ENCODE assay signal across 16 cellular contexts in the genomic region with DNA sequence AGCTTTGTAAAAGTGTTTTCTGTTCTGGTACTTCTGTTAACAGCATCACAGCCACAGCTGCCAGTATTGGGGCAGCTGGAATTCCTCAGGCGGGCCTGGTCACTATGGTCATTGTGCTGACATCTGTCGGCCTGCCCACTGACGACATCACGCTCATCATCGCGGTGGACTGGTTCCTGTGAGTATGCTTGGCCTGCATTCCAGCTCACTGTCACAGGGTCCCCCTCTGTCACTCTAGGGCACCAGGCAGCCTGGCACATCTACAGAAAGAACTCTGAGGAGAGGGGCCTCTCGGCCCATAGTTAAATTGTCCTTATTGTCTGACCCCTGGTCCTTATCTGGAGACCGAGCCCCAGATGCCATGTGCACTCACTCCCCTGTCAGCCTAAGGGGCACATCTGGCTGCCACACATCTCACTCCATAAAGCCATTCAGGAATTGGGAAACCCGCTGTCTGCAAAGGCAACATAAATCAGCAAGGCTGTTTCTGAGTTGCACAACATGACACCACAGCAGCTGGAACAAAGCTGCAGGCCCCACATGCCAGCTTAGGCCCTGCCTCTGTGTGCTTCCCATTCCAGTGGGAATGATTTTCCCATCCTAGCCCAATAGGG.
A peak's percentile ranks its signal among the peaks of the same experiment; 100 is the strongest.
DNase-seq lines count a peak whose midpoint lies in the region; ATAC-seq lines count a peak whose summit lies in the region.
"Had no signal": no experiment of that assay in that cellular context is flagged by ENCODE, and none has a peak within 500 bp of the region (broad histone marks: within the 10 kb centered on the region; RNA-seq: fewer than 3 reads in every experiment).

No MANE protein-coding gene starts in this region.

- no peaks in the 10 kb centered on the region for H3K4me1 Mint-ChIP-seq in activated naive CD4-positive, alpha-beta T cell treated with anti-CD3 and anti-CD28 coated beads for 36 hours (ENCODE audit: low read depth)

- no peak for ATAC-seq in HG03521 (IDR thresholded peaks at IDR 0.05; ENCODE audit: unreplicated experiment)
- ATAC-seq: foreskin keratinocyte had no signal

- 11 to 20% methylated on average over 8 to 9 of the region's 9 CpGs for WGBS in GM23248 (ENCODE audit: low coverage in 1 of 2, low lambda C conversion rate in 2 of 2, missing lambda C conversion rate in 2 of 2), 2 experiments

- no peaks in the 10 kb centered on the region for H3K9me3 Mint-ChIP-seq in activated naive CD4-positive, alpha-beta T cell treated with anti-CD3 and anti-CD28 coated beads for 36 hours
- H3K9me3 Mint-ChIP-seq: activated CD4-positive, alpha-beta memory T cell treated with anti-CD3 and anti-CD28 coated beads for 36 hours had no signal

- H3K27ac ChIP-seq in GM23248 (0 out of 2 replicates have a peak overlapping the region, but pooled peaks have one; percentile 17), angular gyrus (ENCODE audit: low read depth, low read length) (peak overlapping the region; percentile 71)
- H3K27ac ChIP-seq: foreskin keratinocyte, tibial artery had no signal

- peaks cover 16% of the 10 kb centered on the region for H3K4me1 ChIP-seq in GM23248 (ENCODE audit: insufficient read depth)
- H3K4me1 ChIP-seq: foreskin keratinocyte, tibial artery had no signal

- H3K9me2 ChIP-seq in GM23248 (ENCODE audit: insufficient read depth), result no peaks in the 10 kb centered on the region

- H3K36me3 Mint-ChIP-seq in activated naive CD4-positive, alpha-beta T cell treated with anti-CD3 and anti-CD28 coated beads for 36 hours (ENCODE audit: low read depth), result no peaks in the 10 kb centered on the region
- H3K36me3 Mint-ChIP-seq: activated CD4-positive, alpha-beta memory T cell treated with anti-CD3 and anti-CD28 coated beads for 36 hours had no signal

- no peak overlapping the region for H3K4me3 Mint-ChIP-seq in activated naive CD4-positive, alpha-beta T cell treated with anti-CD3 and anti-CD28 coated beads for 36 hours
- H3K4me3 Mint-ChIP-seq: activated CD4-positive, alpha-beta memory T cell treated with anti-CD3 and anti-CD28 coated beads for 36 hours had no signal

- peak; percentile 76 for DNase-seq in GM23248
- peak; percentile 71 for DNase-seq in islet precursor cell
- peak; percentile 76 for DNase-seq in skeletal muscle cell (ENCODE audit: low read depth)
- no peak for DNase-seq in stimulated activated CD4-positive, alpha-beta T cell treated with anti-CD3 and anti-CD28 coated beads, Interleukin-15, amount 100 ng/mL, for 24 hours
- no peak for DNase-seq in central memory CD4-positive, alpha-beta T cell
- DNase-seq in activated naive CD4-positive, alpha-beta T cell treated with anti-CD3 and anti-CD28 coated beads for 36 hours, result no peak
- DNase-seq: activated CD4-positive, alpha-beta memory T cell treated with anti-CD3 and anti-CD28 coated beads for 36 hours; amniotic stem cell; DMS 273 treated with DMSO at 0.1 percent for 48 hours; foreskin keratinocyte; KG1; NCI-H2227 treated with DMSO at 0.1 percent for 48 hours; stimulated activated CD4-positive, alpha-beta T cell treated with anti-CD3 and anti-CD28 coated beads, Interleukin-4, amount 100 ng/mL, for 1 hour; tibial artery had no signal

- H4K20me1 ChIP-seq in GM23248 (ENCODE audit: insufficient read depth), result no peaks in the 10 kb centered on the region

- no peak overlapping the region for H3K4me3 ChIP-seq in GM23248
- H3K4me3 ChIP-seq in skeletal muscle cell (ENCODE audit: low read depth, low read length), result no peak overlapping the region
- H3K4me3 ChIP-seq: tibial artery had no signal

- H3K36me3 ChIP-seq in GM23248 (ENCODE audit: low read depth), result no peaks in the 10 kb centered on the region
- H3K36me3 ChIP-seq: tibial artery had no signal

- H3K4me2 ChIP-seq in GM23248 (ENCODE audit: unreplicated experiment), result peak overlapping the region; percentile 32

- H3K9ac ChIP-seq in GM23248, result no peak overlapping the region

- in situ Hi-C loops in GM23248 (cut with MboI), result loop anchor here (25.0 kb wide), 1 partner anchor 422 kb away; no protein-coding TSS in a partner anchor

- peak overlapping the region; percentile 32; the same call in 1 of the 2 replicates for H2AFZ ChIP-seq in GM23248

- H3K27me3 ChIP-seq in GM23248 (replicated peaks; ENCODE audit: insufficient read depth), result no peaks in the 10 kb centered on the region
- H3K27me3 ChIP-seq: foreskin keratinocyte, tibial artery had no signal

- H3K9me3 ChIP-seq in GM23248 (ENCODE audit: low read depth), result no peaks in the 10 kb centered on the region
- H3K9me3 ChIP-seq: tibial artery had no signal

- intact Hi-C loops in activated naive CD4-positive, alpha-beta T cell treated with anti-CD3 and anti-CD28 coated beads for 36 hours (cut with micrococcal nuclease), result no loop called here

- CTCF ChIA-PET in activated naive CD4-positive, alpha-beta T cell treated with anti-CD3 and anti-CD28 coated beads for 36 hours (lab: Charles Lee), result interaction anchor here (0.6 to 2.3 kb wide), 3 partner anchors 12 to 279 kb away, joined by 3 to 8 read pairs (median 4); no protein-coding TSS in a partner anchor

- H3K27ac Mint-ChIP-seq in activated naive CD4-positive, alpha-beta T cell treated with anti-CD3 and anti-CD28 coated beads for 36 hours, result no peak overlapping the region
- H3K27ac Mint-ChIP-seq: activated CD4-positive, alpha-beta memory T cell treated with anti-CD3 and anti-CD28 coated beads for 36 hours had no signal

- H3K27me3 Mint-ChIP-seq in activated naive CD4-positive, alpha-beta T cell treated with anti-CD3 and anti-CD28 coated beads for 36 hours (ENCODE audit: low read depth), result peaks cover 4% of the 10 kb centered on the region
- H3K27me3 Mint-ChIP-seq: activated CD4-positive, alpha-beta memory T cell treated with anti-CD3 and anti-CD28 coated beads for 36 hours had no signal

- no peaks in the 10 kb centered on the region for H3K79me2 ChIP-seq in GM23248 (ENCODE audit: insufficient read depth)

- no peaks in the 10 kb centered on the region for H3F3A ChIP-seq in GM23248 (ENCODE audit: insufficient read depth)

Comparison
In these comparisons a context has a peak if more than half of its experiments do, and no peak if none do; other contexts are left out.
1. DNase-seq: peak in GM23248 (single experiment), islet precursor cell (single experiment) and skeletal muscle cell (single experiment); none in stimulated activated CD4-positive, alpha-beta T cell treated with anti-CD3 and anti-CD28 coated beads, Interleukin-15, amount 100 ng/mL, for 24 hours (single experiment), central memory CD4-positive, alpha-beta T cell (single experiment) and activated naive CD4-positive, alpha-beta T cell treated with anti-CD3 and anti-CD28 coated beads for 36 hours (single experiment).